8 cellular contexts compared by ENCODE assay signal in the genomic region with DNA sequence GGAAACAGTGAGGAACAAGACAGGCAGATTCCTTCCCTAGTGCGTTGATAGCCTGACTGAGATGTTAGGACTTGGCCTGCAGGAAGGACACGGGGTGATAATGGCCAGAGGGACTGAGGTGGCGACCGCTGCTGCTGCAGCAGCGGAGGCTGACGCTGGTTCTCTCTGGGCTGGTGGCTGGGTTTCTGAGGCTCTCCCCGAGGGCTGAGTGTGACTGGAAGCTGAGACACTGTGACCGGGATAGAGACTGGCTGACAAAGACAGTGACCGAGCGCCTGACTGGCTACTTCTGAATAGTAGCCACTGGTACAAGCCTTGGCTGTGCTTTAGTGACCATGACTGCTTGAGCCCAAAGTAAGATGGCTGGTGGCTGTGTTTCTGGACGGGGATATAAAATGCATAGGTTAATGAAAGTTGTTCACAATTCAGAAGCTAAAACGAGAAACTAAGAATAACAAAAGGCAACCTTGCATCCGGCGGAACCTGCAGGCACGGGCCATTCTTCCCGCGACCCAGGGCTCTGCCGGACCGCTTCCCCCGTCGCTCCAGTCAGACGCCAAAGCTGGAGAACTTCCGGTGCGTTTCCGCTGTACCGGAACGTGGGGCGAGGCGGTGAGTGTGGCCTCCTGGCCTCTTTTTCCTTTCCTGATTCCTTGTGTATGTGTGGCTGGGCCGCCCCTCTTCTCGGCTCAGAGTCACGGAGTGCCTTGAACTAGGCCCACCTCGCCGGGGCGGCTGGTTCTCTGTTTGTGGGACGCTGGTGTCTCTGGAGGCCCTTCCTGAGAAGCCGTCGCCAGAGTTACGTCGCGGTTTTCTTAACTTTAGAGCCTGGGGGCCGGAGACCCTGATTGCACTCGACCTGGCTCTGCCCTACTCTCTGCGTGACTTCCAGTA. TPM values are rescaled to one million over a fixed set of nuclear protein-coding genes. Genes with fewer than 3 reads are reported as not detected.
A peak's percentile ranks its signal among the peaks of the same experiment; 100 is the strongest.
DNase-seq lines count a peak whose midpoint lies in the region; ATAC-seq and TF ChIP-seq lines count a peak whose summit lies in the region.

A gene with protein sequence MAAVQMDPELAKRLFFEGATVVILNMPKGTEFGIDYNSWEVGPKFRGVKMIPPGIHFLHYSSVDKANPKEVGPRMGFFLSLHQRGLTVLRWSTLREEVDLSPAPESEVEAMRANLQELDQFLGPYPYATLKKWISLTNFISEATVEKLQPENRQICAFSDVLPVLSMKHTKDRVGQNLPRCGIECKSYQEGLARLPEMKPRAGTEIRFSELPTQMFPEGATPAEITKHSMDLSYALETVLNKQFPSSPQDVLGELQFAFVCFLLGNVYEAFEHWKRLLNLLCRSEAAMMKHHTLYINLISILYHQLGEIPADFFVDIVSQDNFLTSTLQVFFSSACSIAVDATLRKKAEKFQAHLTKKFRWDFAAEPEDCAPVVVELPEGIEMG (plus strand): TSS at position 587 of the 894 bp plus-strand sequence. CDS start 3,391 bp downstream, outside the sequence.

- H3K27ac ChIP-seq in DND-41 (ENCODE audit: low read length): peak within 1 kb of the TSS; percentile 80
- H3K27ac ChIP-seq in body of pancreas: peak within 1 kb of the TSS; percentile 47 to 78 (median 61)
- H3K27ac ChIP-seq in gastrocnemius medialis: peak within 1 kb of the TSS; percentile 75 to 90 (median 84)

- H3K27me3 ChIP-seq in DND-41 (ENCODE audit: insufficient read depth, low read length, poor library complexity): peaks cover 5% of the 10 kb centered on the region
- no peaks in the 10 kb centered on the region for H3K27me3 ChIP-seq in body of pancreas
- no peaks in the 10 kb centered on the region for H3K27me3 ChIP-seq in gastrocnemius medialis

- ATAC-seq in DND-41 (ENCODE audit: insufficient read depth, low read depth) (peak; percentile 98), body of pancreas (peak; percentile 94), gastrocnemius medialis (peak; percentile 95 to 96), HG03378 (IDR thresholded peaks at IDR 0.05; ENCODE audit: unreplicated experiment) (no peak)

- H3K9me3 ChIP-seq in DND-41 (ENCODE audit: insufficient read depth, low read length, severe bottlenecking) (no peaks in the 10 kb centered on the region), body of pancreas (no peaks in the 10 kb centered on the region), gastrocnemius medialis (no peaks in the 10 kb centered on the region)

- intact Hi-C loops in body of pancreas (cut with DNase I): no loop called here
- intact Hi-C loops in gastrocnemius medialis (cut with DNase I; ENCODE audit: low total_unique reads): loop anchor here (1.0 kb wide), 1 partner anchor 369 kb away; a partner anchor contains a TSS

- H4K20me1 ChIP-seq in DND-41 (ENCODE audit: insufficient read depth, low read length): peaks cover 24% of the 10 kb centered on the region

- peak within 1 kb of the TSS; percentile 76 for H3K4me2 ChIP-seq in DND-41 (ENCODE audit: insufficient read depth, low read length)

- DNase-seq in DND-41 (peak; percentile 89), HFF-Myc (ENCODE audit: extremely low read depth, low read depth) (peak; percentile 16), NCI-H2107 (lab: John Stamatoyannopoulos, UW) (peak; percentile 39), UCSD-AML1 (lab: John Stamatoyannopoulos, UW; ENCODE audit: unreplicated experiment) (peak; percentile 84), body of pancreas (peak; percentile 81 to 82 (median 82)), gastrocnemius medialis (peak; percentile 58 to 67)

- H3K9ac ChIP-seq in DND-41 (ENCODE audit: low read depth, low read length): peak within 1 kb of the TSS; percentile 74

- H3K79me2 ChIP-seq in DND-41 (ENCODE audit: insufficient read depth, low read length): peaks cover 55% of the 10 kb centered on the region

- in situ Hi-C loops in gastrocnemius medialis (cut with MboI; ENCODE audit: low sequenced_read_pairs in 4 of 4): no loop called here

- H3K4me1 ChIP-seq in DND-41 (ENCODE audit: insufficient read depth, low read length): peaks cover 40% of the 10 kb centered on the region
- peaks cover 27% of the 10 kb centered on the region for H3K4me1 ChIP-seq in body of pancreas
- H3K4me1 ChIP-seq in gastrocnemius medialis: peaks cover 17 to 22% of the 10 kb centered on the region in 2 donors

- peaks cover 27% of the 10 kb centered on the region for H3K36me3 ChIP-seq in DND-41 (ENCODE audit: insufficient read depth, low read length)
- peaks cover 0 to 3% of the 10 kb centered on the region in 2 donors for H3K36me3 ChIP-seq in body of pancreas (replicated peaks in 1 of 2; ENCODE audit: insufficient read depth in 1 of 2, low read depth in 2 of 2)
- H3K36me3 ChIP-seq in gastrocnemius medialis: peaks cover 0 to 14% of the 10 kb centered on the region in 2 donors

- peak within 1 kb of the TSS; percentile 99 for H2AFZ ChIP-seq in DND-41 (ENCODE audit: low read depth, low read length)

- TF ChIP-seq CTCF in DND-41 (IDR thresholded peaks at IDR 0.05; ENCODE audit: borderline replicate concordance, extremely low read depth, low read length, poor library complexity, severe bottlenecking): no peak
- no peak for TF ChIP-seq CTCF in HFF-Myc (IDR thresholded peaks at IDR 0.05; ENCODE audit: low read depth, low read length, missing control alignments)
- TF ChIP-seq CTCF in body of pancreas (IDR thresholded peaks at IDR 0.05): no peak
- TF ChIP-seq CTCF in gastrocnemius medialis (IDR thresholded peaks at IDR 0.05 in 4 of 5, conservative IDR thresholded peaks at IDR 0.05 in 1 of 5): no peak

- H3K4me3 ChIP-seq in DND-41 (ENCODE audit: low read depth in 1 of 2, low read length in 2 of 2): peak within 1 kb of the TSS; percentile 48 to 74
- peak within 1 kb of the TSS; percentile 84 for H3K4me3 ChIP-seq in HFF-Myc (replicated peaks; ENCODE audit: low read depth, low read length)
- H3K4me3 ChIP-seq in body of pancreas: peak within 1 kb of the TSS; percentile 44 to 93
- peak within 1 kb of the TSS; percentile 65 for H3K4me3 ChIP-seq in iPS-11a (ENCODE audit: low read depth, low read length)
- H3K4me3 ChIP-seq in gastrocnemius medialis: peak within 1 kb of the TSS; percentile 73 to 90 (median 79)

- TF ChIP-seq POLR2A in body of pancreas (IDR thresholded peaks at IDR 0.05): peak; percentile 6 to 78 (median 65)
- TF ChIP-seq POLR2A in gastrocnemius medialis (IDR thresholded peaks at IDR 0.05): peak in 1 of 2 donors; percentile 62

- WGBS in body of pancreas, 2 donors: 11 to 13% methylated on average over 41 to 44 of the region's 44 CpGs

RNA-seq across cellular contexts. Expression of the gene that starts here (rescaled TPM):
- total RNA-seq in body of pancreas (10 to 100 TPM; 16.3 to 19.4 TPM), gastrocnemius medialis (10 to 100 TPM; 18.7 to 24.4 (median 21.2) TPM)

Comparison
In these comparisons a context has a peak if more than half of its experiments do, and no peak if none do; other contexts are left out.
1. DNase-seq: peak in every context shown above with its lines; median percentile 89 in DND-41; 84 in UCSD-AML1; 82 in body of pancreas; 62 in gastrocnemius medialis; 39 in NCI-H2107; 16 in HFF-Myc.